1 cellular context compared by ENCODE assay signal in genomic region chr10:63878428-63878827, GRCh38.
TF ChIP-seq lines count a peak whose summit lies in the region.

No MANE protein-coding gene starts in this region.

TF ChIP-seq in K562, 482 proteins besides CTCF, POLR2A, EP300 and RAD21 (continued from another document):
- TF ChIP-seq DLX4 (CRISPR knock-in tag; IDR thresholded peaks at IDR 0.05) (no peak), CHCHD3 (CRISPR knock-in tag; IDR thresholded peaks at IDR 0.05) (no peak), PRDM10 (IDR thresholded peaks at IDR 0.05; ENCODE audit: partially characterized antibody) (no peak), FIP1L1 (IDR thresholded peaks at IDR 0.05; ENCODE audit: low read depth, low read length, poor library complexity, severe bottlenecking) (no peak), ZNF324 (CRISPR knock-in tag; IDR thresholded peaks at IDR 0.05) (peak; percentile 74; the same call in 1 of the 2 replicates), TARDBP (IDR thresholded peaks at IDR 0.05) (no peak), RBM25 (IDR thresholded peaks at IDR 0.05; ENCODE audit: low read depth, low read length, severe bottlenecking) (peak; percentile 63), ZNF274 (IDR thresholded peaks at IDR 0.05; ENCODE audit: borderline replicate concordance, low read depth, low read length) (no peak), ZNF449 (CRISPR knock-in tag; IDR thresholded peaks at IDR 0.05) (no peak), LARP7 (IDR thresholded peaks at IDR 0.05) (no peak), CBFA2T2 (conservative IDR thresholded peaks at IDR 0.05) (no peak), ZNF41 (CRISPR knock-in tag; conservative IDR thresholded peaks at IDR 0.05) (no peak), FOXK1 (CRISPR knock-in tag; IDR thresholded peaks at IDR 0.05; ENCODE audit: borderline replicate concordance) (no peak), KAT8 (IDR thresholded peaks at IDR 0.05; ENCODE audit: low read depth) (no peak), MAFG (tag; conservative IDR thresholded peaks at IDR 0.05) (no peak), FOXK2 (conservative IDR thresholded peaks at IDR 0.05 in 1 of 2, IDR thresholded peaks at IDR 0.05 in 1 of 2; ENCODE audit: low read depth in 2 of 2) (no peak), ADNP (tag; IDR thresholded peaks at IDR 0.05) (no peak), ZNF124 (CRISPR knock-in tag; IDR thresholded peaks at IDR 0.05) (no peak), CHD2 (IDR thresholded peaks at IDR 0.05; ENCODE audit: low read depth, low read length) (no peak), NCOA4 (IDR thresholded peaks at IDR 0.05; ENCODE audit: partially characterized antibody) (no peak)
- TF ChIP-seq, protein P1, sequence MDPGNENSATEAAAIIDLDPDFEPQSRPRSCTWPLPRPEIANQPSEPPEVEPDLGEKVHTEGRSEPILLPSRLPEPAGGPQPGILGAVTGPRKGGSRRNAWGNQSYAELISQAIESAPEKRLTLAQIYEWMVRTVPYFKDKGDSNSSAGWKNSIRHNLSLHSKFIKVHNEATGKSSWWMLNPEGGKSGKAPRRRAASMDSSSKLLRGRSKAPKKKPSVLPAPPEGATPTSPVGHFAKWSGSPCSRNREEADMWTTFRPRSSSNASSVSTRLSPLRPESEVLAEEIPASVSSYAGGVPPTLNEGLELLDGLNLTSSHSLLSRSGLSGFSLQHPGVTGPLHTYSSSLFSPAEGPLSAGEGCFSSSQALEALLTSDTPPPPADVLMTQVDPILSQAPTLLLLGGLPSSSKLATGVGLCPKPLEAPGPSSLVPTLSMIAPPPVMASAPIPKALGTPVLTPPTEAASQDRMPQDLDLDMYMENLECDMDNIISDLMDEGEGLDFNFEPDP (CRISPR knock-in tag; IDR thresholded peaks at IDR 0.05) = no peak
